ENCODE assay signal across 20 cellular contexts in genomic region chr16:46927273-46927672, GRCh38.
"Had no signal": no experiment of that assay in that cellular context is flagged by ENCODE, and none has a peak within 500 bp of the region (broad histone marks: within the 10 kb centered on the region; RNA-seq: fewer than 3 reads in every experiment).

No MANE protein-coding gene starts in this region.

- H3K9me3 Mint-ChIP-seq: dendritic cell treated with granulocyte-macrophage colony-stimulating factor and Interleukin-4, amounts not matched to agents 40 ng/mL and 50 ng/mL, for 4 days; natural killer cell; stimulated activated naive CD8-positive, alpha-beta T cell treated with anti-CD3 and anti-CD28 coated beads, Interleukin-15, Interleukin-2, amounts not matched to agents 100 ng/mL and 50 ng/mL, for 24 hours had no signal

- H3K4me1 ChIP-seq: ascending aorta, breast epithelium had no signal

- H3K27me3 Mint-ChIP-seq: dendritic cell treated with granulocyte-macrophage colony-stimulating factor and Interleukin-4, amounts not matched to agents 40 ng/mL and 50 ng/mL, for 4 days; stimulated activated naive CD8-positive, alpha-beta T cell treated with anti-CD3 and anti-CD28 coated beads, Interleukin-15, Interleukin-2, amounts not matched to agents 100 ng/mL and 50 ng/mL, for 24 hours had no signal

- H3K36me3 ChIP-seq: breast epithelium had no signal

- H3K27me3 ChIP-seq: ascending aorta, breast epithelium, tibial nerve had no signal

- H3K4me1 Mint-ChIP-seq: natural killer cell had no signal

- H3K36me3 Mint-ChIP-seq: natural killer cell had no signal

- H3K4me3 ChIP-seq: ascending aorta, breast epithelium, tibial nerve had no signal

- ATAC-seq: natural killer cell had no signal

- H3K27ac Mint-ChIP-seq: dendritic cell treated with granulocyte-macrophage colony-stimulating factor and Interleukin-4, amounts not matched to agents 40 ng/mL and 50 ng/mL, for 4 days; natural killer cell; stimulated activated naive CD8-positive, alpha-beta T cell treated with anti-CD3 and anti-CD28 coated beads, Interleukin-15, Interleukin-2, amounts not matched to agents 100 ng/mL and 50 ng/mL, for 24 hours had no signal

- H3K4me3 Mint-ChIP-seq: dendritic cell treated with granulocyte-macrophage colony-stimulating factor and Interleukin-4, amounts not matched to agents 40 ng/mL and 50 ng/mL, for 4 days; natural killer cell; stimulated activated naive CD8-positive, alpha-beta T cell treated with anti-CD3 and anti-CD28 coated beads, Interleukin-15, Interleukin-2, amounts not matched to agents 100 ng/mL and 50 ng/mL, for 24 hours had no signal

- H3K9me3 ChIP-seq: ascending aorta, breast epithelium, tibial nerve had no signal

- DNase-seq: activated CD4-positive, alpha-beta T cell treated with anti-CD3 and anti-CD28 coated beads, Interleukin-2, amount 50 U/mL, for 1 hour; activated CD4-positive, CD25-positive, alpha-beta regulatory T cell treated with anti-CD3 and anti-CD28 coated beads, Interleukin-2, amount 50 U/mL, for 72 hours; activated CD8-positive, alpha-beta memory T cell treated with anti-CD3 and anti-CD28 coated beads for 24 hours; activated CD8-positive, alpha-beta memory T cell treated with anti-CD3 and anti-CD28 coated beads, Interleukin-2, amount 50 U/mL, for 48 hours; activated effector memory CD4-positive, alpha-beta T cell treated with anti-CD3 and anti-CD28 coated beads, Interleukin-2, amount 50 U/mL, for 16 hours; activated naive CD4-positive, alpha-beta T cell treated with anti-CD3 and anti-CD28 coated beads, Interleukin-2, amount 50 U/mL, for 16 hours; activated T-cell treated with anti-CD3 and anti-CD28 coated beads, Interleukin-2, amount 50 U/mL, for 48 hours; effector memory CD4-positive, alpha-beta T cell; glutamatergic neuron; natural killer cell; stimulated activated CD4-positive, alpha-beta T cell treated with anti-CD3 and anti-CD28 coated beads, Interleukin-12 subunit alpha, Interleukin-12 subunit beta, amount 100 ng/mL, for 4 hours; stimulated activated CD4-positive, alpha-beta T cell treated with anti-CD3 and anti-CD28 coated beads, Interleukin-2, amount 100 ng/mL, for 24 hours; T-helper 2 cell had no signal

- H3K27ac ChIP-seq: breast epithelium, parathyroid adenoma, VCaP had no signal
